1 cellular context compared by ENCODE assay signal in genomic region chr2:215982465-215982875, GRCh38.
TF ChIP-seq lines count a peak whose summit lies in the region.

No MANE protein-coding gene starts in this region.

TF ChIP-seq in HepG2, 621 proteins besides CTCF, POLR2A, EP300 and RAD21 (continued from another document and continues in another):
- TF ChIP-seq, protein P1, sequence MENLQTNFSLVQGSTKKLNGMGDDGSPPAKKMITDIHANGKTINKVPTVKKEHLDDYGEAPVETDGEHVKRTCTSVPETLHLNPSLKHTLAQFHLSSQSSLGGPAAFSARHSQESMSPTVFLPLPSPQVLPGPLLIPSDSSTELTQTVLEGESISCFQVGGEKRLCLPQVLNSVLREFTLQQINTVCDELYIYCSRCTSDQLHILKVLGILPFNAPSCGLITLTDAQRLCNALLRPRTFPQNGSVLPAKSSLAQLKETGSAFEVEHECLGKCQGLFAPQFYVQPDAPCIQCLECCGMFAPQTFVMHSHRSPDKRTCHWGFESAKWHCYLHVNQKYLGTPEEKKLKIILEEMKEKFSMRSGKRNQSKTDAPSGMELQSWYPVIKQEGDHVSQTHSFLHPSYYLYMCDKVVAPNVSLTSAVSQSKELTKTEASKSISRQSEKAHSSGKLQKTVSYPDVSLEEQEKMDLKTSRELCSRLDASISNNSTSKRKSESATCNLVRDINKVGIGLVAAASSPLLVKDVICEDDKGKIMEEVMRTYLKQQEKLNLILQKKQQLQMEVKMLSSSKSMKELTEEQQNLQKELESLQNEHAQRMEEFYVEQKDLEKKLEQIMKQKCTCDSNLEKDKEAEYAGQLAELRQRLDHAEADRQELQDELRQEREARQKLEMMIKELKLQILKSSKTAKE (CRISPR knock-in tag; IDR thresholded peaks at IDR 0.05; ENCODE audit: borderline replicate concordance) = no peak
- TF ChIP-seq, protein P2, sequence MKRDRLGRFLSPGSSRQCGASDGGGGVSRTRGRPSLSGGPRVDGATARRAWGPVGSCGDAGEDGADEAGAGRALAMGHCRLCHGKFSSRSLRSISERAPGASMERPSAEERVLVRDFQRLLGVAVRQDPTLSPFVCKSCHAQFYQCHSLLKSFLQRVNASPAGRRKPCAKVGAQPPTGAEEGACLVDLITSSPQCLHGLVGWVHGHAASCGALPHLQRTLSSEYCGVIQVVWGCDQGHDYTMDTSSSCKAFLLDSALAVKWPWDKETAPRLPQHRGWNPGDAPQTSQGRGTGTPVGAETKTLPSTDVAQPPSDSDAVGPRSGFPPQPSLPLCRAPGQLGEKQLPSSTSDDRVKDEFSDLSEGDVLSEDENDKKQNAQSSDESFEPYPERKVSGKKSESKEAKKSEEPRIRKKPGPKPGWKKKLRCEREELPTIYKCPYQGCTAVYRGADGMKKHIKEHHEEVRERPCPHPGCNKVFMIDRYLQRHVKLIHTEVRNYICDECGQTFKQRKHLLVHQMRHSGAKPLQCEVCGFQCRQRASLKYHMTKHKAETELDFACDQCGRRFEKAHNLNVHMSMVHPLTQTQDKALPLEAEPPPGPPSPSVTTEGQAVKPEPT (CRISPR knock-in tag; IDR thresholded peaks at IDR 0.05; ENCODE audit: low read depth) = no peak
- no peak for TF ChIP-seq PLRG1 (conservative IDR thresholded peaks at IDR 0.05)
- no peak; the same call in 1 of the 2 replicates for TF ChIP-seq STAG1 (CRISPR knock-in tag; IDR thresholded peaks at IDR 0.05)
- TF ChIP-seq RBAK (CRISPR knock-in tag; IDR thresholded peaks at IDR 0.05) = no peak
- TF ChIP-seq ZNF234 (CRISPR knock-in tag; conservative IDR thresholded peaks at IDR 0.05) = no peak
- no peak for TF ChIP-seq ZFP82 (CRISPR knock-in tag; IDR thresholded peaks at IDR 0.05; ENCODE audit: borderline replicate concordance)
- peak; percentile 49; the same call in 1 of the 2 replicates for TF ChIP-seq IKZF5 (CRISPR knock-in tag; IDR thresholded peaks at IDR 0.05)
- TF ChIP-seq ZNF510 (CRISPR knock-in tag; IDR thresholded peaks at IDR 0.05; ENCODE audit: low read depth) = no peak
- TF ChIP-seq, protein P3, sequence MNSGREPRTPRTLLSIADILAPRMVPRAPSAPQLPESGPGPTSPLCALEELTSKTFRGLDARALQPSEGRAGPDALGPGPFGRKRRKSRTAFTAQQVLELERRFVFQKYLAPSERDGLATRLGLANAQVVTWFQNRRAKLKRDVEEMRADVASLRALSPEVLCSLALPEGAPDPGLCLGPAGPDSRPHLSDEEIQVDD (CRISPR knock-in tag; IDR thresholded peaks at IDR 0.05; ENCODE audit: borderline replicate concordance) = no peak
- TF ChIP-seq ZNF646 (CRISPR knock-in tag; IDR thresholded peaks at IDR 0.05) = no peak
- no peak for TF ChIP-seq AHR (CRISPR knock-in tag; IDR thresholded peaks at IDR 0.05)
- TF ChIP-seq ZNF331 (CRISPR knock-in tag; IDR thresholded peaks at IDR 0.05) = peak; percentile 72
- TF ChIP-seq PRDM10 (CRISPR knock-in tag; IDR thresholded peaks at IDR 0.05; ENCODE audit: low read depth) = no peak
- TF ChIP-seq KDM6A (CRISPR knock-in tag; IDR thresholded peaks at IDR 0.05; ENCODE audit: low read depth) = no peak
- peak; percentile 65; the same call in 1 of the 2 replicates for TF ChIP-seq MEIS1 (CRISPR knock-in tag; IDR thresholded peaks at IDR 0.05; ENCODE audit: borderline replicate concordance)
- TF ChIP-seq SRY (CRISPR knock-in tag; IDR thresholded peaks at IDR 0.05) = no peak
- no peak for TF ChIP-seq YEATS4 (CRISPR knock-in tag; IDR thresholded peaks at IDR 0.05; ENCODE audit: borderline replicate concordance)
- TF ChIP-seq, protein P4, sequence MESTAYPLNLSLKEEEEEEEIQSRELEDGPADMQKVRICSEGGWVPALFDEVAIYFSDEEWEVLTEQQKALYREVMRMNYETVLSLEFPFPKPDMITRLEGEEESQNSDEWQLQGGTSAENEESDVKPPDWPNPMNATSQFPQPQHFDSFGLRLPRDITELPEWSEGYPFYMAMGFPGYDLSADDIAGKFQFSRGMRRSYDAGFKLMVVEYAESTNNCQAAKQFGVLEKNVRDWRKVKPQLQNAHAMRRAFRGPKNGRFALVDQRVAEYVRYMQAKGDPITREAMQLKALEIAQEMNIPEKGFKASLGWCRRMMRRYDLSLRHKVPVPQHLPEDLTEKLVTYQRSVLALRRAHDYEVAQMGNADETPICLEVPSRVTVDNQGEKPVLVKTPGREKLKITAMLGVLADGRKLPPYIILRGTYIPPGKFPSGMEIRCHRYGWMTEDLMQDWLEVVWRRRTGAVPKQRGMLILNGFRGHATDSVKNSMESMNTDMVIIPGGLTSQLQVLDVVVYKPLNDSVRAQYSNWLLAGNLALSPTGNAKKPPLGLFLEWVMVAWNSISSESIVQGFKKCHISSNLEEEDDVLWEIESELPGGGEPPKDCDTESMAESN (CRISPR knock-in tag; conservative IDR thresholded peaks at IDR 0.05) = 0 out of 2 replicates have a peak, but pooled peaks have one; percentile 15
- no peak for TF ChIP-seq RBM39 (IDR thresholded peaks at IDR 0.05; ENCODE audit: low read depth, low read length, poor library complexity, severe bottlenecking)
- peak in 1 of 2 experiments; percentile 25; a peak in 1 of 4 replicates for TF ChIP-seq NR2F1 (CRISPR knock-in tag; IDR thresholded peaks at IDR 0.05)
- no peak for TF ChIP-seq ZNF282 (IDR thresholded peaks at IDR 0.05; ENCODE audit: partially characterized antibody)
- no peak for TF ChIP-seq BCL3 (CRISPR knock-in tag; IDR thresholded peaks at IDR 0.05)
- TF ChIP-seq, protein P5, sequence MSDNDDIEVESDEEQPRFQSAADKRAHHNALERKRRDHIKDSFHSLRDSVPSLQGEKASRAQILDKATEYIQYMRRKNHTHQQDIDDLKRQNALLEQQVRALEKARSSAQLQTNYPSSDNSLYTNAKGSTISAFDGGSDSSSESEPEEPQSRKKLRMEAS (IDR thresholded peaks at IDR 0.05) = peak; percentile 58; the same call in 1 of the 2 replicates
- TF ChIP-seq, protein P6, sequence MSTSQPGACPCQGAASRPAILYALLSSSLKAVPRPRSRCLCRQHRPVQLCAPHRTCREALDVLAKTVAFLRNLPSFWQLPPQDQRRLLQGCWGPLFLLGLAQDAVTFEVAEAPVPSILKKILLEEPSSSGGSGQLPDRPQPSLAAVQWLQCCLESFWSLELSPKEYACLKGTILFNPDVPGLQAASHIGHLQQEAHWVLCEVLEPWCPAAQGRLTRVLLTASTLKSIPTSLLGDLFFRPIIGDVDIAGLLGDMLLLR (CRISPR knock-in tag; IDR thresholded peaks at IDR 0.05) = no peak
- no peak for TF ChIP-seq NR1H2 (CRISPR knock-in tag; IDR thresholded peaks at IDR 0.05; ENCODE audit: borderline replicate concordance, low read depth)
- TF ChIP-seq, protein P7, sequence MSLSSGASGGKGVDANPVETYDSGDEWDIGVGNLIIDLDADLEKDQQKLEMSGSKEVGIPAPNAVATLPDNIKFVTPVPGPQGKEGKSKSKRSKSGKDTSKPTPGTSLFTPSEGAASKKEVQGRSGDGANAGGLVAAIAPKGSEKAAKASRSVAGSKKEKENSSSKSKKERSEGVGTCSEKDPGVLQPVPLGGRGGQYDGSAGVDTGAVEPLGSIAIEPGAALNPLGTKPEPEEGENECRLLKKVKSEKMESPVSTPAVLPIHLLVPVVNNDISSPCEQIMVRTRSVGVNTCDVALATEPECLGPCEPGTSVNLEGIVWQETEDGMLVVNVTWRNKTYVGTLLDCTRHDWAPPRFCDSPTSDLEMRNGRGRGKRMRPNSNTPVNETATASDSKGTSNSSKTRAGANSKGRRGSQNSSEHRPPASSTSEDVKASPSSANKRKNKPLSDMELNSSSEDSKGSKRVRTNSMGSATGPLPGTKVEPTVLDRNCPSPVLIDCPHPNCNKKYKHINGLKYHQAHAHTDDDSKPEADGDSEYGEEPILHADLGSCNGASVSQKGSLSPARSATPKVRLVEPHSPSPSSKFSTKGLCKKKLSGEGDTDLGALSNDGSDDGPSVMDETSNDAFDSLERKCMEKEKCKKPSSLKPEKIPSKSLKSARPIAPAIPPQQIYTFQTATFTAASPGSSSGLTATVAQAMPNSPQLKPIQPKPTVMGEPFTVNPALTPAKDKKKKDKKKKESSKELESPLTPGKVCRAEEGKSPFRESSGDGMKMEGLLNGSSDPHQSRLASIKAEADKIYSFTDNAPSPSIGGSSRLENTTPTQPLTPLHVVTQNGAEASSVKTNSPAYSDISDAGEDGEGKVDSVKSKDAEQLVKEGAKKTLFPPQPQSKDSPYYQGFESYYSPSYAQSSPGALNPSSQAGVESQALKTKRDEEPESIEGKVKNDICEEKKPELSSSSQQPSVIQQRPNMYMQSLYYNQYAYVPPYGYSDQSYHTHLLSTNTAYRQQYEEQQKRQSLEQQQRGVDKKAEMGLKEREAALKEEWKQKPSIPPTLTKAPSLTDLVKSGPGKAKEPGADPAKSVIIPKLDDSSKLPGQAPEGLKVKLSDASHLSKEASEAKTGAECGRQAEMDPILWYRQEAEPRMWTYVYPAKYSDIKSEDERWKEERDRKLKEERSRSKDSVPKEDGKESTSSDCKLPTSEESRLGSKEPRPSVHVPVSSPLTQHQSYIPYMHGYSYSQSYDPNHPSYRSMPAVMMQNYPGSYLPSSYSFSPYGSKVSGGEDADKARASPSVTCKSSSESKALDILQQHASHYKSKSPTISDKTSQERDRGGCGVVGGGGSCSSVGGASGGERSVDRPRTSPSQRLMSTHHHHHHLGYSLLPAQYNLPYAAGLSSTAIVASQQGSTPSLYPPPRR (CRISPR knock-in tag; IDR thresholded peaks at IDR 0.05; ENCODE audit: borderline replicate concordance) = peak; percentile 53; the same call in 1 of the 2 replicates
